In genomic region chr7:142871260-142872105, GRCh38 we compare ENCODE assay signal across 19 cellular contexts. TPM values are rescaled to one million over a fixed set of nuclear protein-coding genes. Genes with fewer than 3 reads are reported as not detected.
"Had no signal": no experiment of that assay in that cellular context is flagged by ENCODE, and none has a peak within 500 bp of the region (broad histone marks: within the 10 kb centered on the region; RNA-seq: fewer than 3 reads in every experiment).

No MANE protein-coding gene starts in this region.

- H3K4me3 Mint-ChIP-seq: activated naive CD4-positive, alpha-beta T cell treated with anti-CD3 and anti-CD28 coated beads, Interleukin-2, amount 10 ng/mL, durations not matched to agents 7 days and 5 days; activated T-cell treated with anti-CD3 and anti-CD28 coated beads, Interleukin-2, amount 50 U/mL, for 72 hours; immature natural killer cell; nephron had no signal

- H3K36me3 ChIP-seq: left ventricle myocardium inferior, WERI-Rb-1 had no signal

- H3K4me3 ChIP-seq: left ventricle myocardium inferior, tibial artery had no signal

- H3K4me1 Mint-ChIP-seq: activated naive CD4-positive, alpha-beta T cell treated with anti-CD3 and anti-CD28 coated beads, Interleukin-2, amount 10 ng/mL, durations not matched to agents 7 days and 5 days; immature natural killer cell; nephron had no signal

- DNase-seq: activated effector memory CD4-positive, alpha-beta T cell treated with anti-CD3 and anti-CD28 coated beads, Interleukin-2, amount 50 U/mL, for 16 hours; activated naive CD4-positive, alpha-beta T cell treated with anti-CD3 and anti-CD28 coated beads, Interleukin-2, amount 10 ng/mL, durations not matched to agents 7 days and 5 days; activated T-cell treated with anti-CD3 and anti-CD28 coated beads, Interleukin-2, amount 50 U/mL, for 72 hours; amygdala; effector CD8-positive, alpha-beta T cell; foreskin melanocyte; immature natural killer cell; kidney glomerular epithelial cell; left ventricle myocardium inferior; nucleus accumbens; stimulated activated CD4-positive, alpha-beta T cell treated with anti-CD3 and anti-CD28 coated beads, Interleukin-2, amount 100 ng/mL, for 48 hours; stimulated activated naive CD4-positive, alpha-beta T cell treated with Interleukin-2 at 50 U/mL for 16 hours; T-helper 1 cell; tibial artery; WERI-Rb-1 had no signal

- ATAC-seq: activated T-cell treated with anti-CD3 and anti-CD28 coated beads, Interleukin-2, amount 50 U/mL, for 72 hours; SK-N-SH treated with all-trans-retinoic acid at 6 μM for 48 hours had no signal

- H3K4me1 ChIP-seq: left ventricle myocardium inferior, tibial artery had no signal

- H3K9me3 Mint-ChIP-seq: activated naive CD4-positive, alpha-beta T cell treated with anti-CD3 and anti-CD28 coated beads, Interleukin-2, amount 10 ng/mL, durations not matched to agents 7 days and 5 days; activated T-cell treated with anti-CD3 and anti-CD28 coated beads, Interleukin-2, amount 50 U/mL, for 72 hours; immature natural killer cell; nephron had no signal

- H3K27me3 ChIP-seq: tibial artery had no signal

- H3K9me3 ChIP-seq: left ventricle myocardium inferior, tibial artery had no signal

- H3K27ac Mint-ChIP-seq: activated naive CD4-positive, alpha-beta T cell treated with anti-CD3 and anti-CD28 coated beads, Interleukin-2, amount 10 ng/mL, durations not matched to agents 7 days and 5 days; activated T-cell treated with anti-CD3 and anti-CD28 coated beads, Interleukin-2, amount 50 U/mL, for 72 hours; immature natural killer cell; nephron had no signal

- H3K36me3 Mint-ChIP-seq: activated naive CD4-positive, alpha-beta T cell treated with anti-CD3 and anti-CD28 coated beads, Interleukin-2, amount 10 ng/mL, durations not matched to agents 7 days and 5 days; immature natural killer cell had no signal

- H3K27ac ChIP-seq: left ventricle myocardium inferior, tibial artery, WERI-Rb-1 had no signal

RNA-seq across cellular contexts. Expression of gene TRPV6, which starts 14.1 kb away (rescaled TPM):
- total RNA-seq: left ventricle myocardium inferior, lung microvascular endothelial cell, myocyte had no signal
- polyA plus RNA-seq: immature natural killer cell had no signal
